Comparison of ENCODE assay signal across 11 cellular contexts in genomic region chr11:70158757-70159389, GRCh38. TPM values are rescaled to one million over a fixed set of nuclear protein-coding genes. Genes with fewer than 3 reads are reported as not detected.
DNase-seq lines count a peak whose midpoint lies in the region; ATAC-seq and TF ChIP-seq lines count a peak whose summit lies in the region.
"Had no signal": no experiment of that assay in that cellular context is flagged by ENCODE, and none has a peak within 500 bp of the region (broad histone marks: within the 10 kb centered on the region; RNA-seq: fewer than 3 reads in every experiment).

No MANE protein-coding gene starts in this region.

- ATAC-seq in gastroesophageal sphincter (no peak), upper lobe of left lung (ENCODE audit: low FRiP score in 2 of 2) (no peak)

- H3K27ac Mint-ChIP-seq in Calu3 (ENCODE audit: unreplicated experiment), result peak overlapping the region; percentile 42
- no peak overlapping the region for H3K27ac Mint-ChIP-seq in mesothelial cell of epicardium
- H3K27ac Mint-ChIP-seq: CD4-positive, alpha-beta T cell had no signal

- H3K27me3 ChIP-seq in gastroesophageal sphincter (peaks cover 17% of the 10 kb centered on the region), upper lobe of left lung (no peaks in the 10 kb centered on the region)

- no peaks in the 10 kb centered on the region for H3K9me3 Mint-ChIP-seq in Calu3 (ENCODE audit: low read depth, unreplicated experiment)
- H3K9me3 Mint-ChIP-seq in mesothelial cell of epicardium, result no peaks in the 10 kb centered on the region
- H3K9me3 Mint-ChIP-seq: CD4-positive, alpha-beta T cell had no signal

- DNase-seq in Calu3, result no peak
- no peak for DNase-seq in epithelial cell of prostate (ENCODE audit: low read depth, low spot score)
- DNase-seq in mesothelial cell of epicardium (ENCODE audit: low spot score in 2 of 2, unreplicated experiment in 2 of 2), result no peak
- no peak for DNase-seq in upper lobe of left lung
- DNase-seq: CD4-positive, alpha-beta T cell; NCI-H1436; NCI-H2029 treated with DMSO at 0.1 percent for 48 hours; NCI-H510A treated with DMSO at 0.1 percent for 48 hours had no signal

- TF ChIP-seq POLR2A in gastroesophageal sphincter (IDR thresholded peaks at IDR 0.05) (no peak), upper lobe of left lung (IDR thresholded peaks at IDR 0.05) (no peak)

- no peak for TF ChIP-seq EP300 in Ishikawa (IDR thresholded peaks at IDR 0.05; ENCODE audit: borderline replicate concordance)
- no peak for TF ChIP-seq EP300 in gastroesophageal sphincter (IDR thresholded peaks at IDR 0.05)
- no peak for TF ChIP-seq EP300 in upper lobe of left lung (IDR thresholded peaks at IDR 0.05)

- H3K36me3 ChIP-seq in gastroesophageal sphincter (no peaks in the 10 kb centered on the region), upper lobe of left lung (no peaks in the 10 kb centered on the region)

- peak overlapping the region; percentile 22 for H3K27ac ChIP-seq in epithelial cell of prostate
- peak overlapping the region in 12 of 21 experiments; percentile 3 to 80 (median 48) for H3K27ac ChIP-seq in skin epidermis
- no peak overlapping the region for H3K27ac ChIP-seq in gastroesophageal sphincter
- no peak overlapping the region for H3K27ac ChIP-seq in upper lobe of left lung

- no peak for TF ChIP-seq RAD21 in Ishikawa (IDR thresholded peaks at IDR 0.05; ENCODE audit: low read depth)

- no peaks in the 10 kb centered on the region for H3K4me1 ChIP-seq in gastroesophageal sphincter
- H3K4me1 ChIP-seq in upper lobe of left lung, result no peaks in the 10 kb centered on the region

- BruUV-seq in Calu3 (replicated peaks; lab: Mats Ljungman, UMichigan), result no TSS peak

- TF ChIP-seq CTCF in Calu3 (IDR thresholded peaks at IDR 0.05; ENCODE audit: unreplicated experiment) (no peak), gastroesophageal sphincter (IDR thresholded peaks at IDR 0.05) (no peak), mesothelial cell of epicardium (IDR thresholded peaks at IDR 0.05; ENCODE audit: unreplicated experiment) (no peak), upper lobe of left lung (IDR thresholded peaks at IDR 0.05) (no peak)

- H3K36me3 Mint-ChIP-seq in Calu3 (ENCODE audit: insufficient read depth, unreplicated experiment) (peaks cover 4% of the 10 kb centered on the region), mesothelial cell of epicardium (no peaks in the 10 kb centered on the region)

- H3K4me3 ChIP-seq in skin epidermis, result no peak overlapping the region
- H3K4me3 ChIP-seq in gastroesophageal sphincter, result no peak overlapping the region
- no peak overlapping the region for H3K4me3 ChIP-seq in upper lobe of left lung

- CTCF ChIA-PET in Calu3 (lab: Charles Lee), result no interaction called here

- no peak overlapping the region for H3K4me3 Mint-ChIP-seq in Calu3 (ENCODE audit: low read depth, unreplicated experiment)
- H3K4me3 Mint-ChIP-seq in mesothelial cell of epicardium, result no peak overlapping the region
- H3K4me3 Mint-ChIP-seq: CD4-positive, alpha-beta T cell had no signal

- intact Hi-C loops in Calu3 (cut with micrococcal nuclease; ENCODE audit: unreplicated experiment), result no loop called here

- H3K27me3 Mint-ChIP-seq in Calu3 (ENCODE audit: unreplicated experiment), result no peaks in the 10 kb centered on the region
- H3K27me3 Mint-ChIP-seq in mesothelial cell of epicardium (ENCODE audit: low read depth), result peaks cover 1% of the 10 kb centered on the region
- H3K27me3 Mint-ChIP-seq: CD4-positive, alpha-beta T cell had no signal

- H3K4me1 Mint-ChIP-seq in Calu3 (ENCODE audit: low read depth, unreplicated experiment) (peaks cover 8% of the 10 kb centered on the region), mesothelial cell of epicardium (peaks cover 3% of the 10 kb centered on the region)

- H3K9me3 ChIP-seq in gastroesophageal sphincter, result no peaks in the 10 kb centered on the region
- no peaks in the 10 kb centered on the region for H3K9me3 ChIP-seq in upper lobe of left lung

- no CpG with 5 or more reads among the region's 14 CpGs for WGBS in gastroesophageal sphincter (ENCODE audit: low coverage in 1 of 2), 2 donors
- 78 to 85% methylated on average over 5 to 14 of the region's 14 CpGs for WGBS in upper lobe of left lung, 2 donors

TF ChIP-seq in Ishikawa, 13 proteins besides CTCF, POLR2A, EP300 and RAD21:
- 0 out of 2 replicates have a peak, but pooled peaks have one; percentile 13 for TF ChIP-seq NFIC (IDR thresholded peaks at IDR 0.05)
- TF ChIP-seq ZBTB7A (IDR thresholded peaks at IDR 0.05; ENCODE audit: low read depth), result no peak

RNA-seq across cellular contexts. Expression of gene FADD, which starts 44.2 kb away (rescaled TPM):
- 40.2 and 49.4 TPM in 2 replicates for total RNA-seq in Calu3 (2022)
- total RNA-seq in gastroesophageal sphincter, result 10 to 100 TPM; 17.0 to 26.6 (median 21.9) TPM
- 20.8 to 21.7 TPM (median 20.9 TPM) in 3 replicates for total RNA-seq in mesothelial cell of epicardium
- total RNA-seq in upper lobe of left lung, result 10 to 100 TPM; 13.6 to 30.1 (median 23.0) TPM

Comparison
In these comparisons a context has a peak if more than half of its experiments do, and no peak if none do; other contexts are left out.
1. H3K27ac ChIP-seq: peak in epithelial cell of prostate (single experiment) and skin epidermis (12 of 21); none in gastroesophageal sphincter (0 of 4) and upper lobe of left lung (0 of 4).